8 cellular contexts compared by ENCODE assay signal in the genomic region with DNA sequence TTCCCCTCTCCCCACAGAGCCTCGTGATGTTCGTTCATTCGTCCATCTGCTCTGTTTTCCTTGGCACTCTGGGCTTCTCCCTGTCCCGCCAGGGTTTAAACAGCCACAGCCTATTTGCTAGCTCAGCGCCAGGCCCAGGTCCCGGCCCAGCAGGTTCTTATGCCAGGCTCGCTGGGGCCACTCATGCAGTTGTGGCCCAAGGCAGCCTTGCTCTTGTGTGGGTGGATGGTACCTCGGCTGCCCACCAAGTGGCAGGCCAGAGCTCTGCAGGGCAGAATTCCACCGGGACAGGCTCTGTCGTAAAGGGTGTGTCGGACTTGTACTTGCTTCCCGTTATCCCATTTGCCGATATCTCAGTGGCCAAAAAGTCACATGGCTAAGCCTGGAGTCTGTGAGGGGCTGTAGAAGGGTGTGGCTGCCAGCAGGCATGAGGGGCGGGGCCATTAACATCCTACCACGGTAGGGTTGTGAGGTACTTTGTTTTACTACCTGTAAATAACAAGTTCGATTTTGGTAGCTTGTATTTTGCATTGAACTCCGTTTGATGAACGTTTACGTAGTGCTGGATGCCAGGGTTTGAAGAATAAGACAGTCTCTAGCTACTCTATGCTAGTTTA. TPM values are rescaled to one million over a fixed set of nuclear protein-coding genes. Genes with fewer than 3 reads are reported as not detected.
DNase-seq lines count a peak whose midpoint lies in the region; ATAC-seq, FAIRE-seq and TF ChIP-seq lines count a peak whose summit lies in the region.

No MANE protein-coding gene starts in this region.

- FAIRE-seq in urothelium cell line (lab: Jason Lieb, UNC) = no peak

- peak overlapping the region; percentile 65 for H3K4me2 ChIP-seq in OCI-LY1 (ENCODE audit: low read length)

- peaks cover 5% of the 10 kb centered on the region; the same call in 1 of the 2 replicates for H3K36me3 ChIP-seq in OCI-LY1 (ENCODE audit: insufficient read depth, low read length)
- H3K36me3 ChIP-seq in lung (ENCODE audit: control insufficient read depth in 2 of 2, insufficient read depth in 2 of 2, low read length in 2 of 2) = peaks cover 0 to 1% of the 10 kb centered on the region in 2 donors

- H3K9me2 ChIP-seq in OCI-LY1 (ENCODE audit: low read depth, low read length) = no peaks in the 10 kb centered on the region

- H3K27me3 ChIP-seq in OCI-LY1 (ENCODE audit: insufficient read depth, low read length) (no peaks in the 10 kb centered on the region), lung (ENCODE audit: control insufficient read depth, insufficient read depth) (no peaks in the 10 kb centered on the region)

- TF ChIP-seq CTCF in OCI-LY1 (IDR thresholded peaks at IDR 0.05; ENCODE audit: low read length) (peak; percentile 37; the same call in 1 of the 2 replicates), chondrocyte (IDR thresholded peaks at IDR 0.05) (peak; percentile 68), lung (IDR thresholded peaks at IDR 0.05; ENCODE audit: control extremely low read depth, extremely low read depth) (no peak), GM10248 (IDR thresholded peaks at IDR 0.05; ENCODE audit: control extremely low read depth, extremely low read depth, low read depth, missing control alignments) (no peak)

- peak overlapping the region; percentile 98 for H3K27ac Mint-ChIP-seq in chondrocyte (ENCODE audit: unreplicated experiment)

- H2AFZ ChIP-seq in OCI-LY1 (ENCODE audit: low read length) = no peak overlapping the region

- peak; percentile 70 for DNase-seq in ELF-1 (ENCODE audit: low read depth, low spot score)
- no peak for DNase-seq in chondrocyte (ENCODE audit: low spot score)
- no peak for DNase-seq in lung (ENCODE audit: low spot score)
- DNase-seq in urothelium cell line (ENCODE audit: low spot score) = peak; percentile 47
- DNase-seq in GM10248 (ENCODE audit: extremely low spot score) = no peak

- no peaks in the 10 kb centered on the region for H3F3A ChIP-seq in OCI-LY1 (ENCODE audit: insufficient read depth, low read length)

- no peaks in the 10 kb centered on the region for H3K27me3 Mint-ChIP-seq in chondrocyte (ENCODE audit: low read depth)

- H3K4me1 Mint-ChIP-seq in chondrocyte (ENCODE audit: low read depth) = peaks cover 38% of the 10 kb centered on the region

- H4K20me1 ChIP-seq in OCI-LY1 (ENCODE audit: insufficient read depth, low read length) = no peaks in the 10 kb centered on the region

- ATAC-seq in lung (ENCODE audit: insufficient read depth, low FRiP score) (no peak), GM18517 (IDR thresholded peaks at IDR 0.05; ENCODE audit: unreplicated experiment) (no peak), GM19023 (IDR thresholded peaks at IDR 0.05; ENCODE audit: unreplicated experiment) (no peak)

- H3K9me3 Mint-ChIP-seq in chondrocyte (ENCODE audit: low read depth) = no peaks in the 10 kb centered on the region

- no peak overlapping the region; the same call in 1 of the 2 replicates for H3K9ac ChIP-seq in OCI-LY1 (ENCODE audit: low read length)

- H3K4me3 Mint-ChIP-seq in chondrocyte (ENCODE audit: unreplicated experiment) = peak overlapping the region; percentile 10

- peaks cover 22% of the 10 kb centered on the region for H3K79me2 ChIP-seq in OCI-LY1 (ENCODE audit: insufficient read depth, low read length)

- peak overlapping the region; percentile 89 for H3K27ac ChIP-seq in OCI-LY1 (ENCODE audit: low read depth, low read length, poor library complexity, severe bottlenecking)
- H3K27ac ChIP-seq in lung (ENCODE audit: low read depth in 1 of 2, low read length in 1 of 2) = peak overlapping the region; percentile 49 to 81

- H3K4me3 ChIP-seq in OCI-LY1 (ENCODE audit: low read depth, low read length, poor library complexity, severe bottlenecking) (peak overlapping the region; percentile 47), lung (no peak overlapping the region)

- H3K4me1 ChIP-seq in OCI-LY1 (ENCODE audit: insufficient read depth, low read length, severe bottlenecking) (peaks cover 46% of the 10 kb centered on the region), lung (ENCODE audit: control insufficient read depth in 2 of 2, insufficient read depth in 2 of 2, low read length in 2 of 2) (peaks cover 11 to 16% of the 10 kb centered on the region in 2 donors)

- peaks cover 1% of the 10 kb centered on the region for H3K36me3 Mint-ChIP-seq in chondrocyte (ENCODE audit: low read depth)

- no peaks in the 10 kb centered on the region for H3K9me3 ChIP-seq in OCI-LY1 (ENCODE audit: low read length)
- H3K9me3 ChIP-seq in lung (ENCODE audit: control insufficient read depth in 2 of 2, insufficient read depth in 1 of 2, low read length in 1 of 2) = no peaks in the 10 kb centered on the region

- CTCF ChIA-PET in GM10248 (lab: Yijun Ruan, JAX) = interaction anchor here (0.6 to 2.0 kb wide), 3 partner anchors 16 to 65 kb away, joined by 3 to 4 read pairs (median 3); no protein-coding TSS in a partner anchor

- POLR2A ChIA-PET in GM10248 (lab: Yijun Ruan, JAX) = no interaction called here

- WGBS in lung, 2 donors = 52 to 65% methylated on average over 19 of the region's 19 CpGs

RNA-seq across cellular contexts. Expression of gene FAM118A, which starts 7.9 kb away (rescaled TPM):
- total RNA-seq in chondrocyte = 64.6 to 72.6 TPM (median 68.7 TPM) in 3 replicates
- 10 to 100 TPM; 14.6 to 42.3 TPM for total RNA-seq in lung
- polyA plus RNA-seq in lung = 10 to 100 TPM; 12.0 to 71.8 TPM

RNA-seq across cellular contexts. Expression of gene UPK3A, which starts 32.9 kb away (rescaled TPM):
- total RNA-seq in chondrocyte (not detected in 3 replicates), lung (not detected)
- under 1 TPM; 0.30 to 0.55 TPM for polyA plus RNA-seq in lung

Comparison
In these comparisons a context has a peak if more than half of its experiments do, and no peak if none do; other contexts are left out.
1. DNase-seq: peak in ELF-1 (single experiment) and urothelium cell line (single experiment); none in chondrocyte (single experiment), lung (single experiment) and GM10248 (single experiment).
2. CTCF ChIP-seq: peak in OCI-LY1 (single experiment) and chondrocyte (single experiment); none in lung (single experiment) and GM10248 (single experiment).